8 cellular contexts compared by ENCODE assay signal in genomic region chr19:4064073-4064550, GRCh38. TPM values are rescaled to one million over a fixed set of nuclear protein-coding genes. Genes with fewer than 3 reads are reported as not detected.
DNase-seq lines count a peak whose midpoint lies in the region; ATAC-seq and TF ChIP-seq lines count a peak whose summit lies in the region.

No MANE protein-coding gene starts in this region.

- peak overlapping the region; percentile 78 for H3K4me3 ChIP-seq in Loucy (ENCODE audit: low read length, poor library complexity, severe bottlenecking)
- H3K4me3 ChIP-seq in colonic mucosa: peak overlapping the region; percentile 72
- H3K4me3 ChIP-seq in muscle layer of colon (ENCODE audit: low read depth in 1 of 2, low read length in 2 of 2): peak overlapping the region; percentile 51 to 64

- H3K27ac ChIP-seq in C4-2B (peak overlapping the region; percentile 99), colonic mucosa (peak overlapping the region; percentile 99), muscle layer of colon (ENCODE audit: low read depth, low read length) (peak overlapping the region; percentile 99)

- ATAC-seq in HG03095 (IDR thresholded peaks at IDR 0.05; ENCODE audit: unreplicated experiment): no peak

- H3K9ac ChIP-seq in Loucy (ENCODE audit: low read depth, low read length, poor library complexity, severe bottlenecking) (peak overlapping the region; percentile 76), colonic mucosa (ENCODE audit: low read depth in 2 of 2, low read length in 2 of 2) (peak overlapping the region; percentile 95 to 99), muscle layer of colon (ENCODE audit: low read length) (peak overlapping the region; percentile 76)

- H3K27me3 ChIP-seq in Loucy (ENCODE audit: insufficient read depth, low read length, poor library complexity, severe bottlenecking): no peaks in the 10 kb centered on the region
- H3K27me3 ChIP-seq in colonic mucosa: no peaks in the 10 kb centered on the region
- H3K27me3 ChIP-seq in muscle layer of colon (ENCODE audit: control insufficient read depth in 1 of 2, insufficient read depth in 2 of 2, low read length in 2 of 2): no peaks in the 10 kb centered on the region

- H3K79me2 ChIP-seq in Loucy (ENCODE audit: insufficient read depth, low read length): peaks cover 68% of the 10 kb centered on the region

- no peaks in the 10 kb centered on the region for H3K9me3 ChIP-seq in Loucy (ENCODE audit: insufficient read depth, low read depth, low read length)
- H3K9me3 ChIP-seq in colonic mucosa: no peaks in the 10 kb centered on the region
- H3K9me3 ChIP-seq in muscle layer of colon (ENCODE audit: low read length): no peaks in the 10 kb centered on the region

- peaks cover 63% of the 10 kb centered on the region for H4K20me1 ChIP-seq in Loucy (ENCODE audit: insufficient read depth, low read length, poor library complexity, severe bottlenecking)

- in situ Hi-C loops in GM13977 (cut with MboI; ENCODE audit: low pct_unique_long_range_greater_than_20kb, low sequenced_read_pairs, unreplicated experiment): no loop called here

- no peaks in the 10 kb centered on the region for H3F3A ChIP-seq in Loucy (ENCODE audit: low read depth)

- intact Hi-C loops in colonic mucosa (cut with DNase I): no loop called here

- H2AFZ ChIP-seq in Loucy (ENCODE audit: low read length): no peak overlapping the region

- H3K4me1 ChIP-seq in Loucy (ENCODE audit: insufficient read depth, low read length, poor library complexity, severe bottlenecking): peaks cover 16% of the 10 kb centered on the region
- H3K4me1 ChIP-seq in colonic mucosa: peaks cover 40% of the 10 kb centered on the region
- peaks cover 54% of the 10 kb centered on the region for H3K4me1 ChIP-seq in muscle layer of colon (ENCODE audit: insufficient read depth, low read length)

- DNase-seq in colonic mucosa: peak; percentile 46
- no peak for DNase-seq in NCI-H446 treated with DMSO at 0.1 percent for 48 hours (lab: John Stamatoyannopoulos, UW)
- DNase-seq in GM13977 (ENCODE audit: low spot score): no peak
- DNase-seq in stimulated activated CD4-positive, alpha-beta T cell treated with anti-CD3 and anti-CD28 coated beads, Interleukin-2, amount 100 ng/mL, for 48 hours: no peak

- no peaks in the 10 kb centered on the region for H3K9me2 ChIP-seq in Loucy (replicated peaks; ENCODE audit: low read depth, low read length)

- H3K4me2 ChIP-seq in Loucy (ENCODE audit: low read depth, low read length, poor library complexity, severe bottlenecking): peak overlapping the region; percentile 79

- TF ChIP-seq CTCF in C4-2B (conservative IDR thresholded peaks at IDR 0.05) (no peak), Loucy (conservative IDR thresholded peaks at IDR 0.05; ENCODE audit: low read length) (no peak), colonic mucosa (IDR thresholded peaks at IDR 0.05) (no peak), GM13977 (IDR thresholded peaks at IDR 0.05; ENCODE audit: extremely low read depth, insufficient read depth, missing control alignments) (no peak)

- H3K36me3 ChIP-seq in Loucy (ENCODE audit: insufficient read depth, low read length): peaks cover 5% of the 10 kb centered on the region; the same call in 1 of the 2 replicates
- no peaks in the 10 kb centered on the region for H3K36me3 ChIP-seq in colonic mucosa
- H3K36me3 ChIP-seq in muscle layer of colon (ENCODE audit: insufficient read depth, low read length): no peaks in the 10 kb centered on the region

RNA-seq across cellular contexts. Expression of gene ZBTB7A, which starts 2.6 kb away (rescaled TPM):
- 100 to 1,000 TPM; 110 to 123 TPM for total RNA-seq in colonic mucosa

RNA-seq across cellular contexts. Expression of gene PIAS4, which starts 56.6 kb away (rescaled TPM):
- 10 to 100 TPM; 29.9 to 31.5 TPM for total RNA-seq in colonic mucosa

RNA-seq across cellular contexts. Expression of gene MAP2K2, which starts 59.8 kb away (rescaled TPM):
- total RNA-seq in colonic mucosa: 100 to 1,000 TPM; 211 to 260 TPM
